ENCODE assay signal across 8 cellular contexts in genomic region chr7:50142421-50143113, GRCh38. TPM values are rescaled to one million over a fixed set of nuclear protein-coding genes. Genes with fewer than 3 reads are reported as not detected.
DNase-seq lines count a peak whose midpoint lies in the region; ATAC-seq, FAIRE-seq and TF ChIP-seq lines count a peak whose summit lies in the region.

No MANE protein-coding gene starts in this region.

- DNase-seq in activated CD8-positive, alpha-beta memory T cell treated with anti-CD3 and anti-CD28 coated beads, Interleukin-2, amount 10 ng/mL, durations not matched to agents 7 days and 5 days, result no peak
- no peak for DNase-seq in activated CD8-positive, alpha-beta memory T cell treated with anti-CD3 and anti-CD28 coated beads, Interleukin-2, amount 50 U/mL, for 48 hours
- DNase-seq in NCI-H2081 treated with DMSO at 0.1 percent for 48 hours (lab: John Stamatoyannopoulos, UW), result peak; percentile 15
- DNase-seq in activated naive CD8-positive, alpha-beta T cell treated with anti-CD3 and anti-CD28 coated beads, Interleukin-2, amount 10 ng/mL, durations not matched to agents 7 days and 5 days, result no peak
- DNase-seq in keratinocyte (ENCODE audit: low read depth, low spot score), result no peak
- no peak for DNase-seq in tibial artery

- CTCF ChIA-PET in activated CD8-positive, alpha-beta memory T cell treated with anti-CD3 and anti-CD28 coated beads, Interleukin-2, amount 10 ng/mL, durations not matched to agents 7 days and 5 days (lab: Charles Lee), result interaction anchor here (0.7 to 4.1 kb wide), 17 partner anchors 9 to 325 kb away, joined by 3 to 27 read pairs (median 4); partner anchors contain the start of gene ZPBP

- H3K4me3 Mint-ChIP-seq in activated CD8-positive, alpha-beta memory T cell treated with anti-CD3 and anti-CD28 coated beads, Interleukin-2, amount 10 ng/mL, durations not matched to agents 7 days and 5 days, result peak overlapping the region; percentile 50
- peak overlapping the region; percentile 74 for H3K4me3 Mint-ChIP-seq in activated naive CD8-positive, alpha-beta T cell treated with anti-CD3 and anti-CD28 coated beads, Interleukin-2, amount 10 ng/mL, durations not matched to agents 7 days and 5 days

- peaks cover 28% of the 10 kb centered on the region for H3K4me1 Mint-ChIP-seq in activated CD8-positive, alpha-beta memory T cell treated with anti-CD3 and anti-CD28 coated beads, Interleukin-2, amount 10 ng/mL, durations not matched to agents 7 days and 5 days
- peaks cover 33% of the 10 kb centered on the region for H3K4me1 Mint-ChIP-seq in activated naive CD8-positive, alpha-beta T cell treated with anti-CD3 and anti-CD28 coated beads, Interleukin-2, amount 10 ng/mL, durations not matched to agents 7 days and 5 days

- no peaks in the 10 kb centered on the region for H3K27me3 ChIP-seq in keratinocyte (ENCODE audit: control insufficient read depth, extremely low read depth, insufficient read depth, low read length)
- peaks cover 0 to 9% of the 10 kb centered on the region in 2 donors for H3K27me3 ChIP-seq in tibial artery

- no peaks in the 10 kb centered on the region for H4K20me1 ChIP-seq in keratinocyte (ENCODE audit: control insufficient read depth, extremely low read depth, insufficient read depth, low read length)

- H3K36me3 Mint-ChIP-seq in activated CD8-positive, alpha-beta memory T cell treated with anti-CD3 and anti-CD28 coated beads, Interleukin-2, amount 10 ng/mL, durations not matched to agents 7 days and 5 days, result no peaks in the 10 kb centered on the region
- peaks cover 2% of the 10 kb centered on the region for H3K36me3 Mint-ChIP-seq in activated naive CD8-positive, alpha-beta T cell treated with anti-CD3 and anti-CD28 coated beads, Interleukin-2, amount 10 ng/mL, durations not matched to agents 7 days and 5 days

- H3K4me1 ChIP-seq in keratinocyte (ENCODE audit: control insufficient read depth, extremely low read depth, insufficient read depth, low read length) (no peaks in the 10 kb centered on the region), tibial artery (no peaks in the 10 kb centered on the region)

- H3K9ac ChIP-seq in keratinocyte (ENCODE audit: control insufficient read depth, extremely low read depth, insufficient read depth, low read length), result no peak overlapping the region

- no peaks in the 10 kb centered on the region for H3K9me1 ChIP-seq in keratinocyte (ENCODE audit: control insufficient read depth, extremely low read depth, insufficient read depth, low read length)

- peak overlapping the region; percentile 81 for H3K27ac Mint-ChIP-seq in activated CD8-positive, alpha-beta memory T cell treated with anti-CD3 and anti-CD28 coated beads, Interleukin-2, amount 10 ng/mL, durations not matched to agents 7 days and 5 days
- H3K27ac Mint-ChIP-seq in activated naive CD8-positive, alpha-beta T cell treated with anti-CD3 and anti-CD28 coated beads, Interleukin-2, amount 10 ng/mL, durations not matched to agents 7 days and 5 days, result peak overlapping the region; percentile 78

- ATAC-seq in activated CD8-positive, alpha-beta memory T cell treated with anti-CD3 and anti-CD28 coated beads, Interleukin-2, amount 10 ng/mL, durations not matched to agents 7 days and 5 days, result peak; percentile 67
- peak; percentile 36 for ATAC-seq in GM21619 (IDR thresholded peaks at IDR 0.05; ENCODE audit: unreplicated experiment)
- peak; percentile 60 for ATAC-seq in activated naive CD8-positive, alpha-beta T cell treated with anti-CD3 and anti-CD28 coated beads, Interleukin-2, amount 10 ng/mL, durations not matched to agents 7 days and 5 days (ENCODE audit: low read depth)
- no peak for ATAC-seq in HG02763 (IDR thresholded peaks at IDR 0.05; ENCODE audit: unreplicated experiment)

- POLR2A ChIA-PET in activated naive CD8-positive, alpha-beta T cell treated with anti-CD3 and anti-CD28 coated beads, Interleukin-2, amount 10 ng/mL, durations not matched to agents 7 days and 5 days (lab: Charles Lee), result interaction anchor here (0.6 to 1.5 kb wide), 2 partner anchors 175 to 203 kb away, joined by 3 read pairs; no protein-coding TSS in a partner anchor

- peaks cover 16% of the 10 kb centered on the region for H3K27me3 Mint-ChIP-seq in activated CD8-positive, alpha-beta memory T cell treated with anti-CD3 and anti-CD28 coated beads, Interleukin-2, amount 10 ng/mL, durations not matched to agents 7 days and 5 days
- H3K27me3 Mint-ChIP-seq in activated naive CD8-positive, alpha-beta T cell treated with anti-CD3 and anti-CD28 coated beads, Interleukin-2, amount 10 ng/mL, durations not matched to agents 7 days and 5 days, result peaks cover 7% of the 10 kb centered on the region

- H3K36me3 ChIP-seq in keratinocyte (ENCODE audit: control insufficient read depth in 2 of 2, extremely low read depth in 1 of 2, insufficient read depth in 2 of 2, low read length in 2 of 2) (no peaks in the 10 kb centered on the region), tibial artery (no peaks in the 10 kb centered on the region)

- H3K9me3 ChIP-seq in keratinocyte (ENCODE audit: control insufficient read depth, low read depth, low read length) (no peaks in the 10 kb centered on the region), tibial artery (no peaks in the 10 kb centered on the region)

- dilution Hi-C loops in keratinocyte (cut with MboI; ENCODE audit: extremely low pct_ligation_motif_present, low sequenced_read_pairs), result no loop called here

- H3K27ac ChIP-seq in keratinocyte (ENCODE audit: control insufficient read depth, insufficient read depth, low read length) (no peak overlapping the region), tibial artery (no peak overlapping the region)

- H2AFZ ChIP-seq in keratinocyte (ENCODE audit: control insufficient read depth, low read length), result no peak overlapping the region

- TF ChIP-seq CTCF in keratinocyte (optimal IDR thresholded peaks at IDR 0.05 in 1 of 3, IDR thresholded peaks at IDR 0.05 in 1 of 3, conservative IDR thresholded peaks at IDR 0.05 in 1 of 3; ENCODE audit: extremely low read depth in 1 of 3, insufficient read depth in 2 of 3, low read length in 3 of 3) (peak in 2 of 3 experiments; percentile 43 to 55), tibial artery (IDR thresholded peaks at IDR 0.05) (peak; percentile 59 to 66)

- H3K4me3 ChIP-seq in keratinocyte (ENCODE audit: control insufficient read depth in 2 of 3, extremely low read depth in 1 of 3, insufficient read depth in 2 of 3, low read depth in 1 of 3, low read length in 3 of 3) (no peak overlapping the region), tibial artery (no peak overlapping the region)

- FAIRE-seq in keratinocyte (lab: Jason Lieb, UNC), result no peak

- no peaks in the 10 kb centered on the region for H3K9me3 Mint-ChIP-seq in activated CD8-positive, alpha-beta memory T cell treated with anti-CD3 and anti-CD28 coated beads, Interleukin-2, amount 10 ng/mL, durations not matched to agents 7 days and 5 days (ENCODE audit: low read depth)
- H3K9me3 Mint-ChIP-seq in activated naive CD8-positive, alpha-beta T cell treated with anti-CD3 and anti-CD28 coated beads, Interleukin-2, amount 10 ng/mL, durations not matched to agents 7 days and 5 days, result peaks cover 2% of the 10 kb centered on the region

- intact Hi-C loops in tibial artery (cut with DNase I; ENCODE audit: low total_unique reads), result loop anchor here (10.0 kb wide), 1 partner anchor 1002 kb away; no protein-coding TSS in a partner anchor

- H3K79me2 ChIP-seq in keratinocyte (ENCODE audit: control insufficient read depth, insufficient read depth, low read length), result no peaks in the 10 kb centered on the region

- H3K4me2 ChIP-seq in keratinocyte (ENCODE audit: control insufficient read depth, extremely low read depth, insufficient read depth, low read depth, low read length), result no peak overlapping the region

RNA-seq across cellular contexts. Expression of gene ZPBP, which starts 49.5 kb away (rescaled TPM):
- total RNA-seq in activated CD8-positive, alpha-beta memory T cell treated with anti-CD3 and anti-CD28 coated beads, Interleukin-2, amount 10 ng/mL, durations not matched to agents 7 days and 5 days, result not detected
- not detected for total RNA-seq in activated naive CD8-positive, alpha-beta T cell treated with anti-CD3 and anti-CD28 coated beads, Interleukin-2, amount 10 ng/mL, durations not matched to agents 7 days and 5 days
- polyA plus RNA-seq in keratinocyte, result not detected in 3 replicates
- not detected for polyA plus RNA-seq in keratinocyte (2011; ENCODE audit: low read depth)
- not detected in 2 replicates for polyA plus RNA-seq in keratinocyte (2011; cell fraction: cytosol; rRNA removed)
- not detected in 2 replicates for polyA plus RNA-seq in keratinocyte (2011; cell fraction: nucleus; rRNA removed)
- polyA plus RNA-seq in keratinocyte (2012; ENCODE audit: low replicate concordance), result not detected in 2 replicates
- not detected in 3 replicates for polyA minus RNA-seq in keratinocyte
- polyA minus RNA-seq in keratinocyte (2011; cell fraction: cytosol; rRNA and poly(A)+ RNA removed), result not detected
- not detected in 2 replicates for polyA minus RNA-seq in keratinocyte (2011; cell fraction: nucleus; rRNA and poly(A)+ RNA removed)
